Comparison of ENCODE assay signal across 8 cellular contexts in genomic region chr1:223713546-223714420, GRCh38. TPM values are rescaled to one million over a fixed set of nuclear protein-coding genes. Genes with fewer than 3 reads are reported as not detected.
DNase-seq lines count a peak whose midpoint lies in the region; ATAC-seq and TF ChIP-seq lines count a peak whose summit lies in the region.

No MANE protein-coding gene starts in this region.

- H3K36me3 Mint-ChIP-seq in naive thymus-derived CD4-positive, alpha-beta T cell = peaks cover 0 to 37% (median 8%) of the 10 kb centered on the region in 5 donors

- no peak for TF ChIP-seq CTCF in BJ (IDR thresholded peaks at IDR 0.05; ENCODE audit: insufficient read depth, low read depth, low read length)
- TF ChIP-seq CTCF in LNCaP clone FGC (IDR thresholded peaks at IDR 0.05; ENCODE audit: control insufficient read depth, extremely low read depth, insufficient read depth) = no peak

- intact Hi-C loops in naive thymus-derived CD4-positive, alpha-beta T cell (cut with micrococcal nuclease) = loop anchor here (5.0 to 10.0 kb wide), 5 partner anchors 134 to 1969 kb away; partner anchors contain the start of genes NVL (in 2 of the 2), DEGS1 (in 1 of the 2), DUSP10 (in 1 of the 2) and TP53BP2 (in 1 of the 2)

- H3K4me1 Mint-ChIP-seq in naive thymus-derived CD4-positive, alpha-beta T cell = peaks cover 57 to 81% (median 72%) of the 10 kb centered on the region in 7 donors

- H3K27me3 ChIP-seq in BJ (ENCODE audit: control insufficient read depth, insufficient read depth, low read length) = no peaks in the 10 kb centered on the region
- H3K27me3 ChIP-seq in naive thymus-derived CD4-positive, alpha-beta T cell (ENCODE audit: control insufficient read depth in 2 of 2, insufficient read depth in 2 of 2, low read length in 2 of 2) = no peaks in the 10 kb centered on the region

- peak overlapping the region; percentile 82 for H3K4me3 ChIP-seq in BJ (ENCODE audit: low read depth, low read length)
- H3K4me3 ChIP-seq in LNCaP clone FGC (ENCODE audit: low read depth, low read length) = peak overlapping the region; percentile 55
- peak overlapping the region; percentile 61 for H3K4me3 ChIP-seq in naive thymus-derived CD4-positive, alpha-beta T cell (ENCODE audit: low read length)

- CTCF ChIA-PET in BJ (lab: Yijun Ruan, JAX) = interaction anchor here (2.0 to 4.4 kb wide), 4 partner anchors 17 to 35 kb away, joined by 9 to 69 read pairs (median 16); no protein-coding TSS in a partner anchor
- CTCF ChIA-PET in naive thymus-derived CD4-positive, alpha-beta T cell (lab: Charles Lee) = interaction anchor here (4.5 kb wide), 1 partner anchor 36 kb away, joined by 39 read pairs; no protein-coding TSS in a partner anchor

- DNase-seq in BJ (ENCODE audit: low read depth) (no peak), LNCaP clone FGC (ENCODE audit: low read depth) (no peak), glomerular visceral epithelial cell (ENCODE audit: extremely low spot score) (no peak), SIG-M5 treated with dmso at 0.1 percent for 504 hours (lab: John Stamatoyannopoulos, UW; ENCODE audit: unreplicated experiment) (no peak)
- peak in 2 of 9 donors; percentile 11 to 25 for DNase-seq in naive thymus-derived CD4-positive, alpha-beta T cell

- peaks cover 7% of the 10 kb centered on the region; the same call in 1 of the 2 replicates for H3K36me3 ChIP-seq in BJ (ENCODE audit: control insufficient read depth, insufficient read depth, low read length)
- peaks cover 0 to 5% (median 0%) of the 10 kb centered on the region in 3 experiments for H3K36me3 ChIP-seq in naive thymus-derived CD4-positive, alpha-beta T cell (ENCODE audit: control insufficient read depth in 2 of 3, insufficient read depth in 3 of 3, low read length in 3 of 3)

- POLR2A ChIA-PET in BJ (lab: Charles Lee) = no interaction called here
- POLR2A ChIA-PET in naive thymus-derived CD4-positive, alpha-beta T cell (lab: Charles Lee) = interaction anchor here (0.8 to 1.9 kb wide), 4 partner anchors 8 to 35 kb away, joined by 3 to 12 read pairs (median 4); no protein-coding TSS in a partner anchor

- ATAC-seq in naive thymus-derived CD4-positive, alpha-beta T cell = no peak
- ATAC-seq in HG03025 (IDR thresholded peaks at IDR 0.05; ENCODE audit: low FRiP score, unreplicated experiment) = no peak
- no peak for ATAC-seq in HG02973 (IDR thresholded peaks at IDR 0.05; ENCODE audit: unreplicated experiment)

- peak overlapping the region; percentile 88 for H3K27ac ChIP-seq in cingulate gyrus (ENCODE audit: low read depth, low read length)
- H3K27ac ChIP-seq in naive thymus-derived CD4-positive, alpha-beta T cell (ENCODE audit: low read depth, low read length) = peak overlapping the region; percentile 83

- peaks cover 63 to 67% of the 10 kb centered on the region in 2 donors for H3K4me1 ChIP-seq in naive thymus-derived CD4-positive, alpha-beta T cell (ENCODE audit: control insufficient read depth in 2 of 2, insufficient read depth in 2 of 2, low read length in 2 of 2)

- H3K4me3 Mint-ChIP-seq in naive thymus-derived CD4-positive, alpha-beta T cell = peak overlapping the region; percentile 70 to 93 (median 83)

- H3K9me3 Mint-ChIP-seq in naive thymus-derived CD4-positive, alpha-beta T cell = no peaks in the 10 kb centered on the region

- peaks cover 0 to 3% (median 0%) of the 10 kb centered on the region in 5 donors for H3K27me3 Mint-ChIP-seq in naive thymus-derived CD4-positive, alpha-beta T cell

- H3K27ac Mint-ChIP-seq in naive thymus-derived CD4-positive, alpha-beta T cell = peak overlapping the region; percentile 77 to 93 (median 85)

- no peaks in the 10 kb centered on the region for H3K9me3 ChIP-seq in naive thymus-derived CD4-positive, alpha-beta T cell (ENCODE audit: control insufficient read depth in 2 of 3, low read length in 3 of 3)

RNA-seq across cellular contexts. Expression of gene CAPN2, which starts 1.4 kb away (rescaled TPM):
- 219 and 222 TPM in 2 replicates for polyA plus RNA-seq in BJ (2011; rRNA removed)
- 118 and 125 TPM in 2 replicates for polyA minus RNA-seq in BJ (2011; rRNA and poly(A)+ RNA removed)
- total RNA-seq in naive thymus-derived CD4-positive, alpha-beta T cell = 100 to 1,000 TPM in 3 of 5 experiments, 10 to 100 TPM in 2; 86.1 to 195 (median 117) TPM
- 10 to 100 TPM; 57.6 to 96.2 TPM for polyA plus RNA-seq in naive thymus-derived CD4-positive, alpha-beta T cell

RNA-seq across cellular contexts. Expression of gene CAPN8, which starts 48.3 kb away (rescaled TPM):
- polyA plus RNA-seq in BJ (2011; rRNA removed) = 0.11 TPM in 1 of 2 replicates, not detected in the other
- polyA minus RNA-seq in BJ (2011; rRNA and poly(A)+ RNA removed) = 0.15 TPM in 1 of 2 replicates, not detected in the other
- 1 to 10 TPM in 1 of 5 experiments, under 1 TPM in 1, not detected in 3; 0.21 to 1.2 TPM for total RNA-seq in naive thymus-derived CD4-positive, alpha-beta T cell
- not detected for polyA plus RNA-seq in naive thymus-derived CD4-positive, alpha-beta T cell
